Comparison of ENCODE assay signal across 19 cellular contexts in genomic region chr1:50658421-50659076, GRCh38.
DNase-seq lines count a peak whose midpoint lies in the region; TF ChIP-seq lines count a peak whose summit lies in the region.
"Had no signal": no experiment of that assay in that cellular context is flagged by ENCODE, and none has a peak within 500 bp of the region (broad histone marks: within the 10 kb centered on the region; RNA-seq: fewer than 3 reads in every experiment).

No MANE protein-coding gene starts in this region.

- H3K9ac ChIP-seq in fibroblast of lung (ENCODE audit: insufficient read depth, low read length), result no peak overlapping the region
- H3K9ac ChIP-seq in neural progenitor cell, result no peak overlapping the region

- H3K27ac Mint-ChIP-seq in neural progenitor cell, result no peak overlapping the region
- H3K27ac Mint-ChIP-seq in activated naive CD8-positive, alpha-beta T cell treated with anti-CD3 and anti-CD28 coated beads for 36 hours, result no peak overlapping the region
- H3K27ac Mint-ChIP-seq: activated CD4-positive, alpha-beta memory T cell treated with anti-CD3 and anti-CD28 coated beads, Interleukin-2, amount 10 ng/mL, durations not matched to agents 7 days and 5 days; activated T-helper 17 cell treated with anti-CD3 and anti-CD28 coated beads, Interleukin-2, amount 50 U/mL, for 72 hours; type B pancreatic cell had no signal

- no peaks in the 10 kb centered on the region for H4K20me1 ChIP-seq in fibroblast of lung (ENCODE audit: control insufficient read depth, extremely low read depth, insufficient read depth, low read length)
- no peaks in the 10 kb centered on the region for H4K20me1 ChIP-seq in neural progenitor cell (ENCODE audit: low read depth)

- TF ChIP-seq CTCF in fibroblast of lung (conservative IDR thresholded peaks at IDR 0.05 in 1 of 2, IDR thresholded peaks at IDR 0.05 in 1 of 2; ENCODE audit: low read depth in 1 of 2, low read length in 2 of 2), result no peak
- TF ChIP-seq CTCF in neural progenitor cell (IDR thresholded peaks at IDR 0.05), result no peak
- TF ChIP-seq CTCF in testis (IDR thresholded peaks at IDR 0.05), result no peak
- TF ChIP-seq CTCF in adrenal gland (IDR thresholded peaks at IDR 0.05), result no peak

- H2AFZ ChIP-seq in fibroblast of lung (ENCODE audit: low read length), result no peak overlapping the region
- H2AFZ ChIP-seq in neural progenitor cell (replicated peaks), result no peak overlapping the region

- H3F3A ChIP-seq in neural progenitor cell (ENCODE audit: low read depth), result no peaks in the 10 kb centered on the region

- DNase-seq in AG08396 (ENCODE audit: low spot score), result peak; percentile 7
- peak; percentile 11 for DNase-seq in NCI-H226
- DNase-seq in fibroblast of lung (ENCODE audit: low read depth in 2 of 2), result peak; percentile 17 to 67
- DNase-seq in neural progenitor cell (ENCODE audit: low spot score), result peak; percentile 60
- DNase-seq in GM19240 (ENCODE audit: insufficient read length, low spot score), result no peak
- no peak for DNase-seq in testis
- no peak for DNase-seq in adrenal gland
- DNase-seq in activated naive CD8-positive, alpha-beta T cell treated with anti-CD3 and anti-CD28 coated beads for 36 hours, result no peak
- DNase-seq: activated CD4-positive, alpha-beta memory T cell treated with anti-CD3 and anti-CD28 coated beads, Interleukin-2, amount 10 ng/mL, durations not matched to agents 7 days and 5 days; body of pancreas; Caco-2; effector memory CD8-positive, alpha-beta T cell; heart right ventricle; NCI-H2227 treated with DMSO at 0.1 percent for 48 hours; stimulated activated CD8-positive, alpha-beta memory T cell treated with anti-CD3 and anti-CD28 coated beads, Interleukin-4, amount 100 ng/mL, for 48 hours had no signal

- intact Hi-C loops in testis (cut with DNase I; ENCODE audit: low total_unique reads) (no loop called here), adrenal gland (cut with DNase I) (no loop called here)

- H3K79me2 ChIP-seq in fibroblast of lung (ENCODE audit: control insufficient read depth, insufficient read depth, low read length) (no peaks in the 10 kb centered on the region), neural progenitor cell (ENCODE audit: low read depth) (no peaks in the 10 kb centered on the region)

- peaks cover 4% of the 10 kb centered on the region for H3K27me3 Mint-ChIP-seq in neural progenitor cell (ENCODE audit: insufficient read depth, low read depth)
- no peaks in the 10 kb centered on the region for H3K27me3 Mint-ChIP-seq in activated naive CD8-positive, alpha-beta T cell treated with anti-CD3 and anti-CD28 coated beads for 36 hours
- H3K27me3 Mint-ChIP-seq: activated CD4-positive, alpha-beta memory T cell treated with anti-CD3 and anti-CD28 coated beads, Interleukin-2, amount 10 ng/mL, durations not matched to agents 7 days and 5 days; activated T-helper 17 cell treated with anti-CD3 and anti-CD28 coated beads, Interleukin-2, amount 50 U/mL, for 72 hours; effector memory CD8-positive, alpha-beta T cell; type B pancreatic cell had no signal

- 59 to 86% methylated on average over 2 of the region's 2 CpGs for WGBS in testis, 2 donors
- 85 to 91% (median 89%) methylated on average over 2 of the region's 2 CpGs for WGBS in adrenal gland, 4 donors

- H3K9me3 ChIP-seq in fibroblast of lung (ENCODE audit: control insufficient read depth, insufficient read depth, low read depth, low read length) (no peaks in the 10 kb centered on the region), neural progenitor cell (ENCODE audit: low read depth) (no peaks in the 10 kb centered on the region), testis (no peaks in the 10 kb centered on the region), adrenal gland (replicated peaks in 1 of 3) (no peaks in the 10 kb centered on the region)
- H3K9me3 ChIP-seq: A549, body of pancreas, Caco-2, heart right ventricle, right atrium auricular region had no signal

- H3K36me3 ChIP-seq in fibroblast of lung (ENCODE audit: control insufficient read depth, insufficient read depth, low read length) (no peaks in the 10 kb centered on the region), neural progenitor cell (no peaks in the 10 kb centered on the region), testis (ENCODE audit: low read depth, missing control alignments) (no peaks in the 10 kb centered on the region), adrenal gland (replicated peaks in 1 of 2) (no peaks in the 10 kb centered on the region)
- H3K36me3 ChIP-seq: right atrium auricular region had no signal

- H3K27me3 ChIP-seq in fibroblast of lung (ENCODE audit: control insufficient read depth, insufficient read depth, low read length) (no peaks in the 10 kb centered on the region), neural progenitor cell (no peaks in the 10 kb centered on the region), testis (no peaks in the 10 kb centered on the region), adrenal gland (no peaks in the 10 kb centered on the region)
- H3K27me3 ChIP-seq: body of pancreas, heart right ventricle, right atrium auricular region had no signal

- peaks cover 3% of the 10 kb centered on the region for H3K4me1 ChIP-seq in fibroblast of lung (ENCODE audit: control insufficient read depth, extremely low read depth, insufficient read depth, low read length)
- H3K4me1 ChIP-seq in neural progenitor cell, result peaks cover 46% of the 10 kb centered on the region
- H3K4me1 ChIP-seq in testis, result no peaks in the 10 kb centered on the region
- no peaks in the 10 kb centered on the region for H3K4me1 ChIP-seq in adrenal gland (replicated peaks in 1 of 2)
- H3K4me1 ChIP-seq: A549, body of pancreas, heart right ventricle, right atrium auricular region had no signal

- no peaks in the 10 kb centered on the region for H3K9me3 Mint-ChIP-seq in neural progenitor cell
- H3K9me3 Mint-ChIP-seq in activated naive CD8-positive, alpha-beta T cell treated with anti-CD3 and anti-CD28 coated beads for 36 hours, result no peaks in the 10 kb centered on the region
- H3K9me3 Mint-ChIP-seq: activated CD4-positive, alpha-beta memory T cell treated with anti-CD3 and anti-CD28 coated beads, Interleukin-2, amount 10 ng/mL, durations not matched to agents 7 days and 5 days; activated T-helper 17 cell treated with anti-CD3 and anti-CD28 coated beads, Interleukin-2, amount 50 U/mL, for 72 hours; effector memory CD8-positive, alpha-beta T cell; type B pancreatic cell had no signal

- H3K4me2 ChIP-seq in fibroblast of lung (ENCODE audit: extremely low read depth, insufficient read depth, low read length) (no peak overlapping the region), neural progenitor cell (peak overlapping the region; percentile 29)
- H3K4me2 ChIP-seq: A549 had no signal

- H3K4me3 Mint-ChIP-seq in neural progenitor cell, result no peak overlapping the region
- no peak overlapping the region for H3K4me3 Mint-ChIP-seq in activated naive CD8-positive, alpha-beta T cell treated with anti-CD3 and anti-CD28 coated beads for 36 hours
- H3K4me3 Mint-ChIP-seq: activated CD4-positive, alpha-beta memory T cell treated with anti-CD3 and anti-CD28 coated beads, Interleukin-2, amount 10 ng/mL, durations not matched to agents 7 days and 5 days; activated T-helper 17 cell treated with anti-CD3 and anti-CD28 coated beads, Interleukin-2, amount 50 U/mL, for 72 hours; effector memory CD8-positive, alpha-beta T cell; type B pancreatic cell had no signal

- no peaks in the 10 kb centered on the region for H3K36me3 Mint-ChIP-seq in neural progenitor cell
- peaks cover 5% of the 10 kb centered on the region for H3K36me3 Mint-ChIP-seq in activated naive CD8-positive, alpha-beta T cell treated with anti-CD3 and anti-CD28 coated beads for 36 hours
- H3K36me3 Mint-ChIP-seq: type B pancreatic cell had no signal

- H3K4me1 Mint-ChIP-seq in neural progenitor cell, result peaks cover 33% of the 10 kb centered on the region
- peaks cover 11% of the 10 kb centered on the region for H3K4me1 Mint-ChIP-seq in activated naive CD8-positive, alpha-beta T cell treated with anti-CD3 and anti-CD28 coated beads for 36 hours
- H3K4me1 Mint-ChIP-seq: activated CD4-positive, alpha-beta memory T cell treated with anti-CD3 and anti-CD28 coated beads, Interleukin-2, amount 10 ng/mL, durations not matched to agents 7 days and 5 days; activated T-helper 17 cell treated with anti-CD3 and anti-CD28 coated beads, Interleukin-2, amount 50 U/mL, for 72 hours had no signal

- no peak overlapping the region for H3K27ac ChIP-seq in fibroblast of lung (ENCODE audit: insufficient read depth, low read length)
- no peak overlapping the region for H3K27ac ChIP-seq in neural progenitor cell
- H3K27ac ChIP-seq in testis, result no peak overlapping the region
- H3K27ac ChIP-seq in adrenal gland, result no peak overlapping the region
- H3K27ac ChIP-seq: A549, body of pancreas, heart right ventricle, right atrium auricular region had no signal

- no peak overlapping the region for H3K4me3 ChIP-seq in fibroblast of lung (replicated peaks in 1 of 4; ENCODE audit: control extremely low read depth in 1 of 4, insufficient read depth in 1 of 4, low read depth in 3 of 4, low read length in 4 of 4)
- H3K4me3 ChIP-seq in neural progenitor cell, result no peak overlapping the region
- no peak overlapping the region for H3K4me3 ChIP-seq in testis
- no peak overlapping the region for H3K4me3 ChIP-seq in adrenal gland
- H3K4me3 ChIP-seq: A549, body of pancreas, heart right ventricle, right atrium auricular region had no signal

- no peak for TF ChIP-seq POLR2A in testis (IDR thresholded peaks at IDR 0.05)
- no peak for TF ChIP-seq POLR2A in adrenal gland (IDR thresholded peaks at IDR 0.05)

Comparison
In these comparisons a context has a peak if more than half of its experiments do, and no peak if none do; other contexts are left out.
1. DNase-seq: peak in AG08396 (single experiment), NCI-H226 (single experiment), fibroblast of lung (2 of 2) and neural progenitor cell (single experiment); none in GM19240 (single experiment), testis (single experiment), adrenal gland (0 of 7) and activated naive CD8-positive, alpha-beta T cell treated with anti-CD3 and anti-CD28 coated beads for 36 hours (single experiment).